Comparison of ENCODE assay signal across 8 cellular contexts in the genomic region with DNA sequence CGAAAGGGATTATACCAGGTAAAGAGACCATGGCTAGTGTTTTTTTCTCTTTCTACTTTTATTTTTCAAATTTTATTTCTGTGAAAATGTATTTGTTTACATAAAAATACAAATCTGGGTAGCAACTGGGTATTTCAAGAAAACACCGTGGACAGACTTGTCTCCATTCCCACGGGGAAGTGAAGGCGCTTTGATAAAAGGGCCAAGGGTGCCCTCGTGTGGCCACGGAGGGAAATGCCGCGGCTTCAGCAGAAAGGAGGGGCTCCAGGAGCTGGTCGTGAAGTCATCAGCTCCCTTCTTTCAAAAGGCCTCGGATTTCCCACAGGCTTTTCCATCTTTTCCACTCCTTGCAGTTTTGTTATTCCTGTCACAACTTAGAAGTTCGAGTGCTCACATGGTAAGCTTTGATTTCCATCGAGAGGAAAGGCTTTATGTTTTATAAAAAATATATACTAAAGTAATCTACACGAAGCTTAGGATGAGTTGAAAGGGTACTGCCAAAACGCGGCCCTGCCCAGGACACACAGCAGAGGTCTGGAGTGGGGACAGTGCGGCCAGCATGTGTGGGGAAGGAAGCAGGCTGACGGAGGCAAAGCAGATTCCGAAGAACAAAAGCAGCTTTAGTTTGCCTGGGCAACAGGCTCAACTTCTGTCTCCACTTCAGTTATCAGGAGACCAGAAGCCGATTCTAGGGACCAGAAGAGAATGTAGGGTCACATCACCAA. TPM values are rescaled to one million over a fixed set of nuclear protein-coding genes. Genes with fewer than 3 reads are reported as not detected.
DNase-seq lines count a peak whose midpoint lies in the region; ATAC-seq and TF ChIP-seq lines count a peak whose summit lies in the region.

No MANE protein-coding gene starts in this region.

- peaks cover 3% of the 10 kb centered on the region for H3K4me1 Mint-ChIP-seq in activated CD8-positive, alpha-beta T cell treated with anti-CD3 and anti-CD28 coated beads for 36 hours (ENCODE audit: low read depth)
- H3K4me1 Mint-ChIP-seq in memory B cell: peaks cover 2% of the 10 kb centered on the region

- peaks cover 18% of the 10 kb centered on the region for H3K36me3 ChIP-seq in ectodermal cell (ENCODE audit: control insufficient read depth, insufficient read depth, low read length)

- H3K4me1 ChIP-seq in ectodermal cell (ENCODE audit: control insufficient read depth, insufficient read depth, low read length): peaks cover 7% of the 10 kb centered on the region

- DNase-seq in AG10803 (ENCODE audit: low read depth) (peak; percentile 85), HCEC 1CT (peak; percentile 73), NCI-H774 (lab: John Stamatoyannopoulos, UW) (peak; percentile 32), memory B cell (ENCODE audit: low spot score in 2 of 2) (peak; percentile 87 to 92)
- DNase-seq in activated CD8-positive, alpha-beta T cell treated with anti-CD3 and anti-CD28 coated beads for 36 hours: peak; percentile 91
- DNase-seq in stimulated activated CD8-positive, alpha-beta memory T cell treated with anti-CD3 and anti-CD28 coated beads, Interleukin-12 subunit alpha, Interleukin-12 subunit beta, amount 100 ng/mL, for 1 hour (ENCODE audit: low read depth): peak; percentile 85

- H3K36me3 Mint-ChIP-seq in activated CD8-positive, alpha-beta T cell treated with anti-CD3 and anti-CD28 coated beads for 36 hours (ENCODE audit: low read depth): peaks cover 22% of the 10 kb centered on the region
- peaks cover 6% of the 10 kb centered on the region for H3K36me3 Mint-ChIP-seq in memory B cell

- H3K27me3 Mint-ChIP-seq in activated CD8-positive, alpha-beta T cell treated with anti-CD3 and anti-CD28 coated beads for 36 hours: no peaks in the 10 kb centered on the region
- H3K27me3 Mint-ChIP-seq in memory B cell: no peaks in the 10 kb centered on the region

- intact Hi-C loops in activated CD8-positive, alpha-beta T cell treated with anti-CD3 and anti-CD28 coated beads for 36 hours (cut with micrococcal nuclease): loop anchor here (2.0 kb wide), 1 partner anchor 33 kb away; no protein-coding TSS in a partner anchor

- H3K27ac Mint-ChIP-seq in activated CD8-positive, alpha-beta T cell treated with anti-CD3 and anti-CD28 coated beads for 36 hours: peak overlapping the region; percentile 59
- H3K27ac Mint-ChIP-seq in memory B cell: peak overlapping the region; percentile 35

- H3K4me3 ChIP-seq in AG10803 (ENCODE audit: low read length): no peak overlapping the region
- H3K4me3 ChIP-seq in ectodermal cell (ENCODE audit: insufficient read depth, low read depth, low read length): no peak overlapping the region

- H3K4me3 Mint-ChIP-seq in activated CD8-positive, alpha-beta T cell treated with anti-CD3 and anti-CD28 coated beads for 36 hours: no peak overlapping the region
- H3K4me3 Mint-ChIP-seq in memory B cell: no peak overlapping the region

- POLR2A ChIA-PET in activated CD8-positive, alpha-beta T cell treated with anti-CD3 and anti-CD28 coated beads for 36 hours (lab: Charles Lee): interaction anchor here (0.6 to 2.0 kb wide), 9 partner anchors 16 to 265 kb away, joined by 3 to 11 read pairs (median 3); partner anchors contain the start of gene TSR1

- peak overlapping the region; percentile 86 for H3K27ac ChIP-seq in ectodermal cell (ENCODE audit: insufficient read depth, low read depth, low read length, poor library complexity, severe bottlenecking)

- no peaks in the 10 kb centered on the region for H3K9me3 Mint-ChIP-seq in activated CD8-positive, alpha-beta T cell treated with anti-CD3 and anti-CD28 coated beads for 36 hours
- H3K9me3 Mint-ChIP-seq in memory B cell: no peaks in the 10 kb centered on the region

- peak; percentile 89 for ATAC-seq in activated CD8-positive, alpha-beta T cell treated with anti-CD3 and anti-CD28 coated beads for 36 hours
- ATAC-seq in memory B cell (ENCODE audit: low read depth) (peak; percentile 90), GM19395 (IDR thresholded peaks at IDR 0.05; ENCODE audit: unreplicated experiment) (no peak)

- CTCF ChIA-PET in activated CD8-positive, alpha-beta T cell treated with anti-CD3 and anti-CD28 coated beads for 36 hours (lab: Charles Lee): interaction anchor here (0.6 to 10.5 kb wide), 58 partner anchors 9 to 423 kb away, joined by 3 to 463 read pairs (median 4); partner anchors contain the start of genes HIC1, METTL16, MNT and PAFAH1B1

- H3K9me3 ChIP-seq in ectodermal cell (ENCODE audit: control insufficient read depth, low read length): no peaks in the 10 kb centered on the region

- peak; percentile 93 for TF ChIP-seq CTCF in AG10803 (conservative IDR thresholded peaks at IDR 0.05; ENCODE audit: low read length)
- peak; percentile 99 for TF ChIP-seq CTCF in activated CD8-positive, alpha-beta T cell treated with anti-CD3 and anti-CD28 coated beads for 36 hours (IDR thresholded peaks at IDR 0.05)

- no peaks in the 10 kb centered on the region for H3K27me3 ChIP-seq in ectodermal cell (ENCODE audit: control insufficient read depth, insufficient read depth, low read length, poor library complexity, severe bottlenecking)

- WGBS in ectodermal cell, 2 experiments: 37 to 40% methylated on average over 18 of the region's 19 CpGs

RNA-seq across cellular contexts. Expression of gene MNT, which starts 15.3 kb away (rescaled TPM):
- total RNA-seq in activated CD8-positive, alpha-beta T cell treated with anti-CD3 and anti-CD28 coated beads for 36 hours: 10 to 100 TPM; 21.6 to 23.1 TPM
- 22.9 TPM for polyA plus RNA-seq in ectodermal cell (2013, experiment 1 of 4)
- 22.5 TPM for polyA plus RNA-seq in ectodermal cell (2013, experiment 2 of 4)
- 17.3 TPM for polyA plus RNA-seq in ectodermal cell (2013, experiment 3 of 4)
- polyA plus RNA-seq in ectodermal cell (2013, experiment 4 of 4): 18.3 TPM

Comparison
In these comparisons a context has a peak if more than half of its experiments do, and no peak if none do; other contexts are left out.
1. DNase-seq: peak in every context shown above with its lines; median percentile 91 in activated CD8-positive, alpha-beta T cell treated with anti-CD3 and anti-CD28 coated beads for 36 hours; 90 in memory B cell; 85 in AG10803; 85 in stimulated activated CD8-positive, alpha-beta memory T cell treated with anti-CD3 and anti-CD28 coated beads, Interleukin-12 subunit alpha, Interleukin-12 subunit beta, amount 100 ng/mL, for 1 hour; 73 in HCEC 1CT; 32 in NCI-H774.